Comparison of ENCODE assay signal across 9 cellular contexts in genomic region chr22:49963647-49964026, GRCh38. TPM values are rescaled to one million over a fixed set of nuclear protein-coding genes. Genes with fewer than 3 reads are reported as not detected.
DNase-seq lines count a peak whose midpoint lies in the region; ATAC-seq and TF ChIP-seq lines count a peak whose summit lies in the region.
"Had no signal": no experiment of that assay in that cellular context is flagged by ENCODE, and none has a peak within 500 bp of the region (broad histone marks: within the 10 kb centered on the region; RNA-seq: fewer than 3 reads in every experiment).

No MANE protein-coding gene starts in this region.

- H3K36me3 Mint-ChIP-seq in stimulated activated naive CD8-positive, alpha-beta T cell treated with anti-CD3 and anti-CD28 coated beads, Interleukin-15, Interleukin-2, amounts not matched to agents 100 ng/mL and 50 ng/mL, for 24 hours (ENCODE audit: low read depth) = peaks cover 28% of the 10 kb centered on the region
- H3K36me3 Mint-ChIP-seq in central memory CD8-positive, alpha-beta T cell (ENCODE audit: insufficient read depth) = peaks cover 68% of the 10 kb centered on the region

- peak overlapping the region; percentile 89 for H3K27ac ChIP-seq in vagina

- ATAC-seq in stimulated activated naive CD8-positive, alpha-beta T cell treated with anti-CD3 and anti-CD28 coated beads, Interleukin-15, Interleukin-2, amounts not matched to agents 100 U/mL and 50 U/mL, for 24 hours = no peak
- ATAC-seq in central memory CD8-positive, alpha-beta T cell (replicated peaks; ENCODE audit: extremely low read depth, poor library complexity, severe bottlenecking) = no peak

- peak overlapping the region; percentile 93 for H3K4me3 Mint-ChIP-seq in stimulated activated naive CD8-positive, alpha-beta T cell treated with anti-CD3 and anti-CD28 coated beads, Interleukin-15, Interleukin-2, amounts not matched to agents 100 ng/mL and 50 ng/mL, for 24 hours
- peak overlapping the region; percentile 94 for H3K4me3 Mint-ChIP-seq in central memory CD8-positive, alpha-beta T cell

- peaks cover 72% of the 10 kb centered on the region for H3K4me1 ChIP-seq in mucosa of stomach (ENCODE audit: control insufficient read depth, insufficient read depth, low read length)
- peaks cover 69% of the 10 kb centered on the region for H3K4me1 ChIP-seq in vagina

- no peaks in the 10 kb centered on the region for H3K9me3 Mint-ChIP-seq in stimulated activated naive CD8-positive, alpha-beta T cell treated with anti-CD3 and anti-CD28 coated beads, Interleukin-15, Interleukin-2, amounts not matched to agents 100 ng/mL and 50 ng/mL, for 24 hours
- H3K9me3 Mint-ChIP-seq in central memory CD8-positive, alpha-beta T cell = no peaks in the 10 kb centered on the region

- H3K9ac ChIP-seq in mucosa of stomach (ENCODE audit: low read length) = peak overlapping the region; percentile 83

- peaks cover 45% of the 10 kb centered on the region for H3K4me1 Mint-ChIP-seq in stimulated activated naive CD8-positive, alpha-beta T cell treated with anti-CD3 and anti-CD28 coated beads, Interleukin-15, Interleukin-2, amounts not matched to agents 100 ng/mL and 50 ng/mL, for 24 hours (ENCODE audit: low read depth)
- peaks cover 31% of the 10 kb centered on the region for H3K4me1 Mint-ChIP-seq in central memory CD8-positive, alpha-beta T cell

- no peaks in the 10 kb centered on the region for H3K27me3 Mint-ChIP-seq in stimulated activated naive CD8-positive, alpha-beta T cell treated with anti-CD3 and anti-CD28 coated beads, Interleukin-15, Interleukin-2, amounts not matched to agents 100 ng/mL and 50 ng/mL, for 24 hours
- H3K27me3 Mint-ChIP-seq in central memory CD8-positive, alpha-beta T cell = no peaks in the 10 kb centered on the region

- peak overlapping the region; percentile 80 for H3K4me3 ChIP-seq in mucosa of stomach (ENCODE audit: low read length)
- H3K4me3 ChIP-seq in vagina = peak overlapping the region; percentile 76 to 100

- no peak for TF ChIP-seq CTCF in vagina (IDR thresholded peaks at IDR 0.05)

- no peaks in the 10 kb centered on the region for H3K27me3 ChIP-seq in mucosa of stomach (ENCODE audit: control insufficient read depth, insufficient read depth, low read length)
- no peaks in the 10 kb centered on the region for H3K27me3 ChIP-seq in vagina

- H3K36me3 ChIP-seq in mucosa of stomach (ENCODE audit: control insufficient read depth, insufficient read depth, low read length) (peaks cover 13% of the 10 kb centered on the region), vagina (peaks cover 0 to 25% of the 10 kb centered on the region in 2 donors)

- DNase-seq in stimulated activated naive CD8-positive, alpha-beta T cell treated with anti-CD3 and anti-CD28 coated beads, Interleukin-15, Interleukin-2, amounts not matched to agents 100 U/mL and 50 U/mL, for 24 hours = no peak
- DNase-seq in central memory CD8-positive, alpha-beta T cell (ENCODE audit: low spot score in 2 of 2) = no peak
- DNase-seq in vagina (ENCODE audit: extremely low spot score in 2 of 2) (no peak), amygdala (lab: John Stamatoyannopoulos, UW) (no peak), midbrain (lab: John Stamatoyannopoulos, UW) (no peak), NAMALWA (ENCODE audit: low spot score) (no peak)

- TF ChIP-seq POLR2A in vagina (IDR thresholded peaks at IDR 0.05) = no peak

- no peaks in the 10 kb centered on the region for H3K9me3 ChIP-seq in mucosa of stomach (ENCODE audit: control insufficient read depth, low read length)
- H3K9me3 ChIP-seq in vagina = no peaks in the 10 kb centered on the region

- intact Hi-C loops in vagina (cut with DNase I) = no loop called here

- peak overlapping the region; percentile 85 for H3K27ac Mint-ChIP-seq in stimulated activated naive CD8-positive, alpha-beta T cell treated with anti-CD3 and anti-CD28 coated beads, Interleukin-15, Interleukin-2, amounts not matched to agents 100 ng/mL and 50 ng/mL, for 24 hours
- H3K27ac Mint-ChIP-seq in central memory CD8-positive, alpha-beta T cell (ENCODE audit: low read depth) = peak overlapping the region; percentile 96

RNA-seq across cellular contexts. Expression of gene PIM3, which starts 3.1 kb away (rescaled TPM):
- 97.2 TPM for total RNA-seq in vagina

RNA-seq across cellular contexts. Expression of gene CRELD2, which starts 45.2 kb away (rescaled TPM):
- 34.4 TPM for total RNA-seq in vagina

RNA-seq across cellular contexts. Expression of gene ALG12, which starts 45.4 kb away (rescaled TPM):
- 21.4 TPM for total RNA-seq in vagina

RNA-seq across cellular contexts. Expression of gene IL17REL, which starts 48.9 kb away (rescaled TPM):
- total RNA-seq in vagina = not detected
- total RNA-seq: RPMI7951 had no signal
